In the genomic region with DNA sequence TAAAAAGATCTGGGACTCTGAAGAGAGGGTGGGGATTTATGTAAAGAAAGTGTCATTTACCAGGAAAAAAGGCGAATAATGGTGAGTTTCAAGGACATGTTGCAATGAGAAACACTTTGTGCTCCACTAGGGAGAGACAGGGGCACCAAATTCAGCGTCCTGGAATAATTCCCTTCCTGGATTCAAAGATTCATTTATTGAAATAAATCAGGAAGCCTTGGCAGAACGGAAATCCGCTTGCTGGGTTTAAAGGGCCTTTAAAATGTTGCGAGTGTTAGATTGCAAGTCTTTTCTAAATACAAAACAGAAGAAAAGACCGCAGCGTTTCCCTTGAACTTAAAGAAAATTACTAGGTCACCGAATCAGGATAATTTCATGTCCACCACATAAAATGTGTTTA, we compare ENCODE assay signal across 26 cellular contexts. TPM values are rescaled to one million over a fixed set of nuclear protein-coding genes. Genes with fewer than 3 reads are reported as not detected.
"Had no signal": no experiment of that assay in that cellular context is flagged by ENCODE, and none has a peak within 500 bp of the region (broad histone marks: within the 10 kb centered on the region; RNA-seq: fewer than 3 reads in every experiment).

No MANE protein-coding gene starts in this region.

- H3K9me3 Mint-ChIP-seq: activated naive CD4-positive, alpha-beta T cell treated with anti-CD3 and anti-CD28 coated beads for 36 hours; activated T-cell treated with anti-CD3 and anti-CD28 coated beads, Interleukin-2, amount 50 U/mL, for 24 hours; central memory CD8-positive, alpha-beta T cell; neural crest cell; stimulated activated naive CD8-positive, alpha-beta T cell treated with anti-CD3 and anti-CD28 coated beads, Interleukin-15, Interleukin-2, amounts not matched to agents 100 ng/mL and 50 ng/mL, for 24 hours had no signal

- FAIRE-seq: endothelial cell of umbilical vein had no signal

- H3K4me3 Mint-ChIP-seq: activated CD4-positive, alpha-beta T cell treated with anti-CD3 and anti-CD28 coated beads, Interleukin-2, amount 10 ng/mL, durations not matched to agents 24 days and 14 days; activated CD8-positive, alpha-beta T cell treated with anti-CD3 and anti-CD28 coated beads, Interleukin-2, amount 10 ng/mL, durations not matched to agents 7 days and 5 days; activated naive CD4-positive, alpha-beta T cell treated with anti-CD3 and anti-CD28 coated beads for 36 hours; activated T-cell treated with anti-CD3 and anti-CD28 coated beads, Interleukin-2, amount 50 U/mL, for 24 hours; central memory CD8-positive, alpha-beta T cell; stimulated activated naive CD8-positive, alpha-beta T cell treated with anti-CD3 and anti-CD28 coated beads, Interleukin-15, Interleukin-2, amounts not matched to agents 100 ng/mL and 50 ng/mL, for 24 hours had no signal

- H3K36me3 ChIP-seq: esophagus muscularis mucosa, gastroesophageal sphincter, heart left ventricle, left lung, right atrium auricular region, suprapubic skin, transverse colon, vagina had no signal

- H3K9me3 ChIP-seq: esophagus muscularis mucosa, gastroesophageal sphincter, heart left ventricle, left lung, right atrium auricular region, suprapubic skin, transverse colon, vagina had no signal

- ATAC-seq: activated CD8-positive, alpha-beta T cell treated with anti-CD3 and anti-CD28 coated beads, Interleukin-2, amount 10 ng/mL, durations not matched to agents 7 days and 5 days; gastroesophageal sphincter; heart left ventricle; left lung had no signal

- H3K4me3 ChIP-seq: coronary artery, esophagus muscularis mucosa, gastroesophageal sphincter, heart left ventricle, left lung, right atrium auricular region, suprapubic skin, transverse colon, vagina had no signal

- H3K27ac ChIP-seq: coronary artery, esophagus muscularis mucosa, gastroesophageal sphincter, heart left ventricle, left lung, right atrium auricular region, suprapubic skin, transverse colon, vagina had no signal

- H3K4me1 Mint-ChIP-seq: central memory CD8-positive, alpha-beta T cell had no signal

- DNase-seq: activated CD4-positive, alpha-beta T cell treated with anti-CD3 and anti-CD28 coated beads, Interleukin-2, amount 10 ng/mL, durations not matched to agents 24 days and 14 days; activated CD4-positive, CD25-positive, alpha-beta regulatory T cell; activated CD8-positive, alpha-beta T cell treated with anti-CD3 and anti-CD28 coated beads, Interleukin-2, amount 10 ng/mL, durations not matched to agents 7 days and 5 days; activated naive CD4-positive, alpha-beta T cell treated with anti-CD3 and anti-CD28 coated beads for 36 hours; activated T-cell treated with anti-CD3 and anti-CD28 coated beads, Interleukin-2, amount 50 U/mL, for 24 hours; effector CD8-positive, alpha-beta T cell; heart left ventricle; left lung; stimulated activated CD4-positive, alpha-beta T cell treated with anti-CD3 and anti-CD28 coated beads, Interleukin-12 subunit alpha, Interleukin-12 subunit beta, amount 100 ng/mL, for 4 hours; stimulated activated CD4-positive, alpha-beta T cell treated with anti-CD3 and anti-CD28 coated beads, Interleukin-1b, Interleukin-23, amount 100 ng/mL, for 48 hours; transverse colon had no signal

- H3K27ac Mint-ChIP-seq: activated CD4-positive, alpha-beta T cell treated with anti-CD3 and anti-CD28 coated beads, Interleukin-2, amount 10 ng/mL, durations not matched to agents 24 days and 14 days; activated CD8-positive, alpha-beta T cell treated with anti-CD3 and anti-CD28 coated beads, Interleukin-2, amount 10 ng/mL, durations not matched to agents 7 days and 5 days; activated naive CD4-positive, alpha-beta T cell treated with anti-CD3 and anti-CD28 coated beads for 36 hours; activated T-cell treated with anti-CD3 and anti-CD28 coated beads, Interleukin-2, amount 50 U/mL, for 24 hours; progenitor cell of endocrine pancreas; stimulated activated naive CD8-positive, alpha-beta T cell treated with anti-CD3 and anti-CD28 coated beads, Interleukin-15, Interleukin-2, amounts not matched to agents 100 ng/mL and 50 ng/mL, for 24 hours had no signal

RNA-seq across cellular contexts. Expression of a gene that starts 3.8 kb away (rescaled TPM):
- total RNA-seq: activated CD4-positive, alpha-beta T cell treated with anti-CD3 and anti-CD28 coated beads, Interleukin-2, amount 10 ng/mL, durations not matched to agents 24 days and 14 days; activated CD8-positive, alpha-beta T cell treated with anti-CD3 and anti-CD28 coated beads, Interleukin-2, amount 10 ng/mL, durations not matched to agents 7 days and 5 days; activated naive CD4-positive, alpha-beta T cell treated with anti-CD3 and anti-CD28 coated beads for 36 hours; endothelial cell of umbilical vein; esophagus muscularis mucosa; gastroesophageal sphincter; heart left ventricle; kidney epithelial cell; left lung; lung microvascular endothelial cell; myocyte; osteoblast; right atrium auricular region; suprapubic skin; transverse colon; vagina had no signal
